8 cellular contexts compared by ENCODE assay signal in genomic region chr12:50221228-50222008, GRCh38. TPM values are rescaled to one million over a fixed set of nuclear protein-coding genes. Genes with fewer than 3 reads are reported as not detected.
DNase-seq lines count a peak whose midpoint lies in the region; ATAC-seq, FAIRE-seq and TF ChIP-seq lines count a peak whose summit lies in the region.

No MANE protein-coding gene starts in this region.

- TF ChIP-seq RAD21 in SK-N-SH (IDR thresholded peaks at IDR 0.05; ENCODE audit: low read length): peak; percentile 29

- CTCF ChIA-PET in SK-N-SH (lab: Yijun Ruan, JAX): interaction anchor here (1.0 to 2.8 kb wide), 13 partner anchors 11 to 254 kb away, joined by 3 to 20 read pairs (median 3); partner anchors contain the start of genes CERS5, COX14 and SMARCD1

- H3K9me3 ChIP-seq in Karpas-422 (ENCODE audit: low read length): no peaks in the 10 kb centered on the region
- no peaks in the 10 kb centered on the region for H3K9me3 ChIP-seq in SK-N-SH
- H3K9me3 ChIP-seq in heart left ventricle: no peaks in the 10 kb centered on the region
- no peaks in the 10 kb centered on the region for H3K9me3 ChIP-seq in skeletal muscle tissue (ENCODE audit: control insufficient read depth in 3 of 3, low read length in 3 of 3)

- H3K9ac ChIP-seq in Karpas-422 (ENCODE audit: low read length): peak overlapping the region; percentile 82
- H3K9ac ChIP-seq in SK-N-SH: peak overlapping the region; percentile 80
- peak overlapping the region; percentile 55 to 89 (median 76) for H3K9ac ChIP-seq in skeletal muscle tissue (ENCODE audit: low read depth in 1 of 3, low read length in 3 of 3)

- H3K9me2 ChIP-seq in Karpas-422 (replicated peaks; ENCODE audit: insufficient read depth, low read length) (no peaks in the 10 kb centered on the region), SK-N-SH (no peaks in the 10 kb centered on the region)

- TF ChIP-seq EP300 in SK-N-SH (IDR thresholded peaks at IDR 0.05; ENCODE audit: borderline replicate concordance in 1 of 2, low read depth in 1 of 2, low read length in 1 of 2): peak; percentile 79 to 90; a peak in 2 of 4 replicates

- H3K27ac ChIP-seq in Karpas-422 (ENCODE audit: low read length): peak overlapping the region; percentile 96
- peak overlapping the region; percentile 83 to 97 for H3K27ac ChIP-seq in SK-N-SH (ENCODE audit: low read depth in 2 of 2, low read length in 1 of 2)
- peak overlapping the region; percentile 53 to 88 (median 74) for H3K27ac ChIP-seq in heart left ventricle
- H3K27ac ChIP-seq in skeletal muscle tissue (ENCODE audit: low read depth, low read length): peak overlapping the region; percentile 75

- H3K4me2 ChIP-seq in Karpas-422 (ENCODE audit: low read depth, low read length, poor library complexity, severe bottlenecking): peak overlapping the region; percentile 81
- peak overlapping the region; percentile 66 for H3K4me2 ChIP-seq in SK-N-SH

- H3K79me2 ChIP-seq in Karpas-422 (ENCODE audit: low read length) (peaks cover 59% of the 10 kb centered on the region), SK-N-SH (ENCODE audit: insufficient read depth) (peaks cover 74% of the 10 kb centered on the region)

- FAIRE-seq in G401.6 (lab: Jason Lieb, UNC): peak; percentile 28

- peaks cover 9% of the 10 kb centered on the region; the same call in 1 of the 2 replicates for H3K36me3 ChIP-seq in Karpas-422 (ENCODE audit: insufficient read depth, low read length)
- peaks cover 10 to 19% of the 10 kb centered on the region in 2 experiments for H3K36me3 ChIP-seq in SK-N-SH (replicated peaks in 1 of 2; ENCODE audit: control insufficient read depth in 1 of 2, insufficient read depth in 2 of 2, low read length in 1 of 2)
- peaks cover 0 to 10% (median 4%) of the 10 kb centered on the region in 9 donors for H3K36me3 ChIP-seq in heart left ventricle
- peaks cover 0 to 3% (median 0%) of the 10 kb centered on the region in 3 donors for H3K36me3 ChIP-seq in skeletal muscle tissue (ENCODE audit: control insufficient read depth in 3 of 3, insufficient read depth in 3 of 3, low read length in 3 of 3)

- TF ChIP-seq CTCF in SK-N-SH (IDR thresholded peaks at IDR 0.05): no peak
- TF ChIP-seq CTCF in heart left ventricle (IDR thresholded peaks at IDR 0.05): no peak

- H3F3A ChIP-seq in SK-N-SH (replicated peaks; ENCODE audit: insufficient read depth): peaks cover 50% of the 10 kb centered on the region

- no peaks in the 10 kb centered on the region for H3K27me3 ChIP-seq in Karpas-422 (ENCODE audit: low read length)
- H3K27me3 ChIP-seq in SK-N-SH (ENCODE audit: insufficient read depth): no peaks in the 10 kb centered on the region
- no peaks in the 10 kb centered on the region for H3K27me3 ChIP-seq in heart left ventricle
- H3K27me3 ChIP-seq in skeletal muscle tissue (ENCODE audit: control insufficient read depth in 3 of 3, insufficient read depth in 3 of 3, low read length in 3 of 3): no peaks in the 10 kb centered on the region

- H4K20me1 ChIP-seq in Karpas-422 (ENCODE audit: insufficient read depth, low read depth, low read length) (no peaks in the 10 kb centered on the region), SK-N-SH (ENCODE audit: insufficient read depth) (no peaks in the 10 kb centered on the region; the same call in 1 of the 2 replicates)

- H2AFZ ChIP-seq in Karpas-422 (ENCODE audit: low read length) (no peak overlapping the region), SK-N-SH (ENCODE audit: low read depth) (peak overlapping the region; percentile 15; the same call in 1 of the 2 replicates)

- peaks cover 47% of the 10 kb centered on the region for H3K4me1 ChIP-seq in Karpas-422 (ENCODE audit: low read length)
- peaks cover 6 to 20% of the 10 kb centered on the region in 2 experiments for H3K4me1 ChIP-seq in SK-N-SH (ENCODE audit: control insufficient read depth in 1 of 2, insufficient read depth in 2 of 2, low read depth in 1 of 2, low read length in 1 of 2)
- H3K4me1 ChIP-seq in heart left ventricle: peaks cover 0 to 45% (median 12%) of the 10 kb centered on the region in 12 donors
- peaks cover 11 to 22% (median 15%) of the 10 kb centered on the region in 3 donors for H3K4me1 ChIP-seq in skeletal muscle tissue (ENCODE audit: control insufficient read depth in 3 of 3, insufficient read depth in 3 of 3, low read length in 3 of 3)

- WGBS in SK-N-SH (ENCODE audit: low lambda C conversion rate): 9% methylated on average over 9 of the region's 9 CpGs
- 35 to 39% (median 37%) methylated on average over 9 of the region's 9 CpGs for WGBS in heart left ventricle, 4 donors

- ATAC-seq in heart left ventricle: peak; percentile 49 to 68 (median 65)

- H3K4me3 ChIP-seq in Karpas-422 (ENCODE audit: low read length) (peak overlapping the region; percentile 75), SK-N-SH (ENCODE audit: low read depth in 2 of 2, low read length in 1 of 2) (peak overlapping the region; percentile 65 to 71), heart left ventricle (peak overlapping the region; percentile 2 to 64 (median 50)), skeletal muscle tissue (ENCODE audit: low read length in 3 of 3) (peak overlapping the region; percentile 62 to 91 (median 65))

- no peak for TF ChIP-seq POLR2A in heart left ventricle (IDR thresholded peaks at IDR 0.05)

- POLR2A ChIA-PET in SK-N-SH (lab: Yijun Ruan, JAX): interaction anchor here (1.1 to 1.2 kb wide), 4 partner anchors 40 to 352 kb away, joined by 3 to 4 read pairs (median 4); partner anchors contain the start of gene COX14

- intact Hi-C loops in heart left ventricle (cut with DNase I): loop anchor here in 5 of 10 donors (2.0 to 10.0 kb wide), 5 partner anchors 36 to 93 kb away; partner anchors contain the start of gene LIMA1 (in 5 of the 5)

- DNase-seq in Karpas-422: peak; percentile 95
- DNase-seq in SK-N-SH: peak; percentile 71
- peak in 1 of 5 donors; percentile 15 for DNase-seq in heart left ventricle
- DNase-seq in cortex of kidney (lab: John Stamatoyannopoulos, UW): no peak
- DNase-seq in NCI-H345 (lab: John Stamatoyannopoulos, UW): no peak
- no peak for DNase-seq in SKM-1 treated with dmso at 0.1 percent for 144 hours (lab: John Stamatoyannopoulos, UW; ENCODE audit: unreplicated experiment)

TF ChIP-seq in SK-N-SH, 30 proteins besides CTCF, POLR2A, EP300 and RAD21 (continues in another document):
- TF ChIP-seq RFX5 (IDR thresholded peaks at IDR 0.05; ENCODE audit: low read length) (no peak), NRF1 (IDR thresholded peaks at IDR 0.05; ENCODE audit: low read depth, low read length) (no peak), YY1 (IDR thresholded peaks at IDR 0.05; ENCODE audit: low read depth) (no peak), EZH2phosphoT487 (IDR thresholded peaks at IDR 0.05; ENCODE audit: borderline replicate concordance, low read depth) (no peak), JUND (IDR thresholded peaks at IDR 0.05) (peak; percentile 55), MXI1 (IDR thresholded peaks at IDR 0.05; ENCODE audit: low read depth, low read length) (peak; percentile 68; the same call in 1 of the 2 replicates), FOXJ3 (CRISPR knock-in tag; IDR thresholded peaks at IDR 0.05) (peak; percentile 92), CHD2 (IDR thresholded peaks at IDR 0.05; ENCODE audit: low read length, partially characterized antibody) (peak; percentile 49), MAX (IDR thresholded peaks at IDR 0.05; ENCODE audit: low read depth) (peak; percentile 81), SIN3A (IDR thresholded peaks at IDR 0.05; ENCODE audit: borderline replicate concordance, low read depth, low read length) (peak; percentile 84; the same call in 1 of the 2 replicates), TAF1 (IDR thresholded peaks at IDR 0.05; ENCODE audit: borderline replicate concordance, low read depth, low read length) (0 out of 2 replicates have a peak, but pooled peaks have one; percentile 39), NFIC (IDR thresholded peaks at IDR 0.05; ENCODE audit: borderline replicate concordance) (no peak), FOSL2 (IDR thresholded peaks at IDR 0.05; ENCODE audit: borderline replicate concordance, low read depth) (peak; percentile 27; the same call in 1 of the 2 replicates), REST (IDR thresholded peaks at IDR 0.05; ENCODE audit: low read depth, low read length) (0 out of 2 replicates have a peak, but pooled peaks have one; percentile 6), FOXM1 (IDR thresholded peaks at IDR 0.05; ENCODE audit: low read depth) (peak; percentile 75; the same call in 1 of the 2 replicates)

RNA-seq across cellular contexts. Expression of gene CERS5, which starts 54.2 kb away (rescaled TPM):
- 47.7 and 65.9 TPM in 2 replicates for total RNA-seq in Karpas-422 (2014; rRNA removed; shearing (Covaris generic); ENCODE audit: low replicate concordance)
- 56.9 and 68.3 TPM in 2 replicates for polyA plus RNA-seq in SK-N-SH (2012; rRNA removed)
- 53.7 and 58.9 TPM in 2 replicates for polyA plus RNA-seq in SK-N-SH (2012; cell fraction: cytosol; rRNA removed)
- polyA plus RNA-seq in SK-N-SH (2012; cell fraction: nucleus; rRNA removed): 123 and 155 TPM in 2 replicates
- 10 to 100 TPM in 4 of 9 donors, 1 to 10 TPM in 5; 6.8 to 28.4 (median 9.3) TPM for total RNA-seq in heart left ventricle
- 10 to 100 TPM; 12.6 to 21.6 TPM for polyA plus RNA-seq in heart left ventricle
- 43.8 TPM for total RNA-seq in skeletal muscle tissue

Comparison
In these comparisons a context has a peak if more than half of its experiments do, and no peak if none do; other contexts are left out.
1. DNase-seq: peak in Karpas-422 (single experiment) and SK-N-SH (single experiment); none in cortex of kidney (single experiment), NCI-H345 (single experiment) and SKM-1 treated with dmso at 0.1 percent for 144 hours (single experiment).
2. Peak in every context shown above with its lines, with median percentiles within 50 percentile points of each other: H3K27ac ChIP-seq, H3K4me3 ChIP-seq and H3K9ac ChIP-seq.